ENCODE assay signal across 16 cellular contexts in genomic region chr11:116724813-116725212, GRCh38. TPM values are rescaled to one million over a fixed set of nuclear protein-coding genes. Genes with fewer than 3 reads are reported as not detected.
A peak's percentile ranks its signal among the peaks of the same experiment; 100 is the strongest.
DNase-seq lines count a peak whose midpoint lies in the region; ATAC-seq and TF ChIP-seq lines count a peak whose summit lies in the region.
"Had no signal": no experiment of that assay in that cellular context is flagged by ENCODE, and none has a peak within 500 bp of the region (broad histone marks: within the 10 kb centered on the region; RNA-seq: fewer than 3 reads in every experiment).

No MANE protein-coding gene starts in this region.

- peaks cover 14% of the 10 kb centered on the region for H3K4me1 Mint-ChIP-seq in neural progenitor cell

- H3K9ac ChIP-seq in neural progenitor cell: no peak overlapping the region

- H3K36me3 ChIP-seq in right atrium auricular region (no peaks in the 10 kb centered on the region), neural progenitor cell (no peaks in the 10 kb centered on the region), spleen (no peaks in the 10 kb centered on the region)

- DNase-seq in cardiac septum (ENCODE audit: low spot score): peak; percentile 59
- DNase-seq in right atrium auricular region (ENCODE audit: low spot score): no peak
- DNase-seq in neural progenitor cell (ENCODE audit: low spot score): no peak
- peak; percentile 40 for DNase-seq in spleen
- DNase-seq in posterior cingulate gyrus: no peak
- DNase-seq: AML-193; Caco-2; CD4-positive, alpha-beta T cell; HFFc6 had no signal

- TF ChIP-seq POLR2A in spleen (IDR thresholded peaks at IDR 0.05): no peak

- no peaks in the 10 kb centered on the region for H3F3A ChIP-seq in neural progenitor cell (ENCODE audit: low read depth)

- 79 to 96% (median 84%) methylated on average over 6 of the region's 6 CpGs for WGBS in spleen, 5 donors

- TF ChIP-seq CTCF in right atrium auricular region (IDR thresholded peaks at IDR 0.05) (no peak), neural progenitor cell (IDR thresholded peaks at IDR 0.05) (no peak), spleen (IDR thresholded peaks at IDR 0.05 in 8 of 11, conservative IDR thresholded peaks at IDR 0.05 in 3 of 11) (no peak)

- peaks cover 8% of the 10 kb centered on the region for H3K27me3 Mint-ChIP-seq in neural progenitor cell (ENCODE audit: insufficient read depth, low read depth)

- H3K27me3 ChIP-seq in right atrium auricular region: no peaks in the 10 kb centered on the region
- H3K27me3 ChIP-seq in neural progenitor cell: no peaks in the 10 kb centered on the region
- peaks cover 0 to 13% (median 0%) of the 10 kb centered on the region in 7 donors for H3K27me3 ChIP-seq in spleen (replicated peaks in 1 of 7)

- ATAC-seq in HG03095 (IDR thresholded peaks at IDR 0.05; ENCODE audit: unreplicated experiment) (no peak), GM18873 (IDR thresholded peaks at IDR 0.05; ENCODE audit: low FRiP score, unreplicated experiment) (no peak)
- ATAC-seq: A549, HCT116 had no signal

- no peaks in the 10 kb centered on the region for H3K36me3 Mint-ChIP-seq in neural progenitor cell

- peak overlapping the region; percentile 57 for H3K27ac Mint-ChIP-seq in neural progenitor cell
- H3K27ac Mint-ChIP-seq: CD4-positive, alpha-beta T cell; GM23338; HFFc6 had no signal

- no peaks in the 10 kb centered on the region for H3K79me2 ChIP-seq in neural progenitor cell (ENCODE audit: low read depth)

- H2AFZ ChIP-seq in neural progenitor cell (replicated peaks): no peak overlapping the region
- H2AFZ ChIP-seq: GM23338 had no signal

- H4K20me1 ChIP-seq in neural progenitor cell (ENCODE audit: low read depth): no peaks in the 10 kb centered on the region

- H3K4me3 Mint-ChIP-seq in neural progenitor cell: no peak overlapping the region
- H3K4me3 Mint-ChIP-seq: CD4-positive, alpha-beta T cell; GM23338; HFFc6 had no signal

- H3K27ac ChIP-seq in right atrium auricular region: no peak overlapping the region
- no peak overlapping the region for H3K27ac ChIP-seq in neural progenitor cell
- H3K27ac ChIP-seq in spleen: no peak overlapping the region
- H3K27ac ChIP-seq: 22Rv1, A549, C4-2B had no signal

- no peaks in the 10 kb centered on the region for H3K9me3 Mint-ChIP-seq in neural progenitor cell
- H3K9me3 Mint-ChIP-seq: CD4-positive, alpha-beta T cell; GM23338; HFFc6 had no signal

- H3K4me2 ChIP-seq in neural progenitor cell: no peak overlapping the region
- H3K4me2 ChIP-seq: A549, GM23338 had no signal

- intact Hi-C loops in cardiac septum (cut with DNase I) (no loop called here), spleen (cut with DNase I; ENCODE audit: low total_unique reads) (no loop called here), posterior cingulate gyrus (cut with DNase I) (no loop called here)

- H3K9me3 ChIP-seq in right atrium auricular region (no peaks in the 10 kb centered on the region), neural progenitor cell (ENCODE audit: low read depth) (no peaks in the 10 kb centered on the region), spleen (no peaks in the 10 kb centered on the region)
- H3K9me3 ChIP-seq: A549, Caco-2 had no signal

- no peak overlapping the region for H3K4me3 ChIP-seq in right atrium auricular region
- no peak overlapping the region for H3K4me3 ChIP-seq in neural progenitor cell
- H3K4me3 ChIP-seq in spleen: no peak overlapping the region
- H3K4me3 ChIP-seq: A549, GM23338 had no signal

- peaks cover 0 to 2% of the 10 kb centered on the region in 2 donors for H3K4me1 ChIP-seq in right atrium auricular region
- H3K4me1 ChIP-seq in neural progenitor cell: peaks cover 35% of the 10 kb centered on the region
- H3K4me1 ChIP-seq in spleen: peaks cover 0 to 5% (median 0%) of the 10 kb centered on the region in 6 donors
- H3K4me1 ChIP-seq: A549, Caco-2 had no signal

RNA-seq across cellular contexts. Expression of gene BUD13, which starts 48.0 kb away (rescaled TPM):
- total RNA-seq in cardiac septum (8.3 TPM), right atrium auricular region (1 to 10 TPM; 6.6 to 9.6 TPM), neural progenitor cell (ENCODE audit: low replicate concordance) (31.5 and 33.8 TPM in 2 replicates), spleen (10 to 100 TPM; 15.5 to 19.7 (median 16.3) TPM)
- 10 to 100 TPM; 12.3 to 20.3 (median 16.4) TPM for polyA plus RNA-seq in spleen

Comparison
In these comparisons a context has a peak if more than half of its experiments do, and no peak if none do; other contexts are left out.
1. DNase-seq: peak in cardiac septum (single experiment) and spleen (single experiment); none in right atrium auricular region (single experiment), neural progenitor cell (single experiment) and posterior cingulate gyrus (0 of 10).